Comparison of ENCODE assay signal across 6 cellular contexts in the genomic region with DNA sequence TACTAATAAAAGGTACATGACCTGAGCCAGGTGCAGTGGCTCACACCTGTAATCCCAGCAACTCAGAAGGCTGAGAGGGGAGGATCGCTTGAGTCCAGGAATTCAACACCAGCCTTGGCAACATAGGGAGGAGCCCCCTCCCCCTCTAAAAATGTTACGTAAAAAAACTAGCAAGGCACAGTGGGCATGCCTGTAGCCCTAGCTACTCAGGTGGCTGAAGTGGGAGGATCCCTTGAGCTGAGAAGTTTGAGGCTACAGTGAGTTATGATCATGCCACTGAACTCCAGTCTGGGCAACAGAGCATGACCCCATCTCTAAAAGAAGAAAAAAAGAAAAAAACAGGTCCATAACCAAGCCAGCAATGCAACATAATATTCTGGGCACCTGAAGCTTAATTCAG.
"Had no signal": no experiment of that assay in that cellular context is flagged by ENCODE, and none has a peak within 500 bp of the region (broad histone marks: within the 10 kb centered on the region; RNA-seq: fewer than 3 reads in every experiment).

No MANE protein-coding gene starts in this region.

- H3K27ac ChIP-seq: HL-60 had no signal

- H3K4me3 ChIP-seq: K562 had no signal

- DNase-seq: IMR-90, KBM-7, KG1 had no signal

- ATAC-seq: HepG2, K562 had no signal
